24 cellular contexts compared by ENCODE assay signal in the genomic region with DNA sequence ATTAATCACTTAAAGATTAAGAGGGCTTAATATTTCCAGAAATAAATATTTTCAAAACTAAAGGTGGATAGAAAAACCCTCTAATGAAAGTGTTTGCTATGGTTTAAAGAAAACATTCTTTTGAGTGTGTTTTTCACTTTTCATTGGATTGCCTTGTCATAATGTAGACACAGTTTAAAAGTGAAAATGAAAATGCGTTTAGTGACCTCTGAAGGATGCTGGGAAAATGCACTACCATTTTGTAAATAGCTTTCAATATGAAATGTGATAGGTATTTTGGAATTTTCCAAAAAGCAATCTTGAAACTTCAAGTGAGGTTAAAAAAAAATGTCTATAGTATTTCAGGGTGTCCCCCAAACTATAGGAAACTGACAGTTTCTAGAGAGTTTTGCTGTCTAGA.
"Had no signal": no experiment of that assay in that cellular context is flagged by ENCODE, and none has a peak within 500 bp of the region (broad histone marks: within the 10 kb centered on the region; RNA-seq: fewer than 3 reads in every experiment).

No MANE protein-coding gene starts in this region.

- H3K9me3 Mint-ChIP-seq: memory B cell; stimulated activated memory B cell treated with anti-CD40 and anti-IgM and Interleukin-4, amounts not matched to agents 10 μg/mL and 1 μg/mL and 100 μg/mL, for 72 hours had no signal

- DNase-seq: activated CD4-positive, alpha-beta T cell treated with anti-CD3 and anti-CD28 coated beads, Interleukin-2, amount 50 U/mL, for 1 hour; activated CD4-positive, CD25-positive, alpha-beta regulatory T cell treated with anti-CD3 and anti-CD28 coated beads, Interleukin-2, amount 50 U/mL, for 72 hours; activated T-cell treated with anti-CD3 and anti-CD28 coated beads, Interleukin-2, amount 50 U/mL, for 1 hour; adrenal gland; central memory CD4-positive, alpha-beta T cell; dermis blood vessel endothelial cell; effector CD8-positive, alpha-beta T cell; erythroblast; foreskin fibroblast; heart right ventricle; islet precursor cell; left cardiac atrium; retina; sigmoid colon; stimulated activated CD4-positive, alpha-beta T cell treated with anti-CD3 and anti-CD28 coated beads, Interleukin-15, amount 100 ng/mL, for 24 hours; transverse colon; WERI-Rb-1 had no signal

- H3K36me3 Mint-ChIP-seq: activated naive CD8-positive, alpha-beta T cell; memory B cell; stimulated activated memory B cell treated with anti-CD40 and anti-IgM and Interleukin-4, amounts not matched to agents 10 μg/mL and 1 μg/mL and 100 μg/mL, for 72 hours had no signal

- H3K36me3 ChIP-seq: adrenal gland, heart right ventricle, sigmoid colon, transverse colon, WERI-Rb-1 had no signal

- H3K4me1 ChIP-seq: adrenal gland, heart right ventricle, sigmoid colon, transverse colon had no signal

- ATAC-seq: activated T-helper 17 cell treated with anti-CD3 and anti-CD28 coated beads, Interleukin-2, amount 50 U/mL, for 72 hours; heart right ventricle; left cardiac atrium; natural killer cell treated with Interleukin-12 subunit alpha and Interleukin-12 subunit beta and Interleukin-15 and Interleukin-18, amount 100 ng/mL, for 72 hours; stimulated activated memory B cell treated with anti-CD40 and anti-IgM and Interleukin-4, amounts not matched to agents 10 μg/mL and 1 μg/mL and 100 μg/mL, for 72 hours had no signal

- H3K27me3 ChIP-seq: adrenal gland, heart right ventricle, sigmoid colon, transverse colon had no signal

- H3K4me3 Mint-ChIP-seq: activated naive CD8-positive, alpha-beta T cell; activated T-helper 17 cell treated with anti-CD3 and anti-CD28 coated beads, Interleukin-2, amount 50 U/mL, for 72 hours; memory B cell; natural killer cell treated with Interleukin-12 subunit alpha and Interleukin-12 subunit beta and Interleukin-15 and Interleukin-18, amount 100 ng/mL, for 72 hours; stimulated activated memory B cell treated with anti-CD40 and anti-IgM and Interleukin-4, amounts not matched to agents 10 μg/mL and 1 μg/mL and 100 μg/mL, for 72 hours had no signal

- H3K4me2 ChIP-seq: smooth muscle cell had no signal

- H3K27me3 Mint-ChIP-seq: activated naive CD8-positive, alpha-beta T cell; activated T-helper 17 cell treated with anti-CD3 and anti-CD28 coated beads, Interleukin-2, amount 50 U/mL, for 72 hours; memory B cell; natural killer cell treated with Interleukin-12 subunit alpha and Interleukin-12 subunit beta and Interleukin-15 and Interleukin-18, amount 100 ng/mL, for 72 hours; progenitor cell of endocrine pancreas; stimulated activated memory B cell treated with anti-CD40 and anti-IgM and Interleukin-4, amounts not matched to agents 10 μg/mL and 1 μg/mL and 100 μg/mL, for 72 hours had no signal

- H3K4me3 ChIP-seq: adrenal gland, heart right ventricle, sigmoid colon, smooth muscle cell, transverse colon had no signal

- H3K27ac ChIP-seq: adrenal gland, heart right ventricle, sigmoid colon, transverse colon, WERI-Rb-1 had no signal

- H3K4me1 Mint-ChIP-seq: activated T-helper 17 cell treated with anti-CD3 and anti-CD28 coated beads, Interleukin-2, amount 50 U/mL, for 72 hours; memory B cell; stimulated activated memory B cell treated with anti-CD40 and anti-IgM and Interleukin-4, amounts not matched to agents 10 μg/mL and 1 μg/mL and 100 μg/mL, for 72 hours had no signal

- H3K27ac Mint-ChIP-seq: activated naive CD8-positive, alpha-beta T cell; activated T-helper 17 cell treated with anti-CD3 and anti-CD28 coated beads, Interleukin-2, amount 50 U/mL, for 72 hours; memory B cell; natural killer cell treated with Interleukin-12 subunit alpha and Interleukin-12 subunit beta and Interleukin-15 and Interleukin-18, amount 100 ng/mL, for 72 hours; progenitor cell of endocrine pancreas; stimulated activated memory B cell treated with anti-CD40 and anti-IgM and Interleukin-4, amounts not matched to agents 10 μg/mL and 1 μg/mL and 100 μg/mL, for 72 hours had no signal
